ENCODE assay signal across 9 cellular contexts in genomic region chr2:64404002-64404731, GRCh38. TPM values are rescaled to one million over a fixed set of nuclear protein-coding genes. Genes with fewer than 3 reads are reported as not detected.
DNase-seq lines count a peak whose midpoint lies in the region; ATAC-seq and TF ChIP-seq lines count a peak whose summit lies in the region.
"Had no signal": no experiment of that assay in that cellular context is flagged by ENCODE, and none has a peak within 500 bp of the region (broad histone marks: within the 10 kb centered on the region; RNA-seq: fewer than 3 reads in every experiment).

No MANE protein-coding gene starts in this region.

- H3K4me3 Mint-ChIP-seq in nephron progenitor cell: peak overlapping the region; percentile 68
- H3K4me3 Mint-ChIP-seq: central memory CD8-positive, alpha-beta T cell had no signal

- H3K36me3 ChIP-seq in OCI-LY1 (ENCODE audit: insufficient read depth, low read length): no peaks in the 10 kb centered on the region; the same call in 1 of the 2 replicates

- peaks cover 85% of the 10 kb centered on the region for H3K4me1 Mint-ChIP-seq in nephron progenitor cell
- H3K4me1 Mint-ChIP-seq: central memory CD8-positive, alpha-beta T cell had no signal

- H3K9me3 Mint-ChIP-seq in nephron progenitor cell: peaks cover 3% of the 10 kb centered on the region
- H3K9me3 Mint-ChIP-seq: central memory CD8-positive, alpha-beta T cell had no signal

- no peaks in the 10 kb centered on the region for H3K79me2 ChIP-seq in OCI-LY1 (ENCODE audit: insufficient read depth, low read length)

- H3F3A ChIP-seq in OCI-LY1 (ENCODE audit: insufficient read depth, low read length): no peaks in the 10 kb centered on the region

- H4K20me1 ChIP-seq in OCI-LY1 (ENCODE audit: insufficient read depth, low read length): no peaks in the 10 kb centered on the region

- TF ChIP-seq CTCF in OCI-LY1 (IDR thresholded peaks at IDR 0.05; ENCODE audit: low read length) (no peak), nephron progenitor cell (IDR thresholded peaks at IDR 0.05) (no peak), foreskin keratinocyte (conservative IDR thresholded peaks at IDR 0.05) (no peak)

- H3K9me2 ChIP-seq in OCI-LY1 (ENCODE audit: low read depth, low read length): no peaks in the 10 kb centered on the region

- no peak overlapping the region for H3K4me3 ChIP-seq in OCI-LY1 (ENCODE audit: low read depth, low read length, poor library complexity, severe bottlenecking)

- no peaks in the 10 kb centered on the region for H3K36me3 Mint-ChIP-seq in nephron progenitor cell (ENCODE audit: low read depth)

- H3K9me3 ChIP-seq in OCI-LY1 (ENCODE audit: low read length): peaks cover 2% of the 10 kb centered on the region; the same call in 1 of the 2 replicates

- no peak overlapping the region for H2AFZ ChIP-seq in OCI-LY1 (ENCODE audit: low read length)

- H3K27me3 Mint-ChIP-seq in nephron progenitor cell (ENCODE audit: low read depth, poor library complexity): peaks cover 8% of the 10 kb centered on the region

- H3K27me3 ChIP-seq in OCI-LY1 (ENCODE audit: insufficient read depth, low read length): peaks cover 1% of the 10 kb centered on the region
- no peaks in the 10 kb centered on the region for H3K27me3 ChIP-seq in foreskin keratinocyte

- no peak overlapping the region for H3K27ac ChIP-seq in OCI-LY1 (ENCODE audit: low read depth, low read length, poor library complexity, severe bottlenecking)
- H3K27ac ChIP-seq in foreskin keratinocyte: no peak overlapping the region

- ATAC-seq in HG03439 (IDR thresholded peaks at IDR 0.05; ENCODE audit: unreplicated experiment) (no peak), foreskin keratinocyte (no peak)

- H3K4me1 ChIP-seq in OCI-LY1 (ENCODE audit: insufficient read depth, low read length, severe bottlenecking) (peaks cover 10% of the 10 kb centered on the region), foreskin keratinocyte (peaks cover 6% of the 10 kb centered on the region)

- H3K4me2 ChIP-seq in OCI-LY1 (ENCODE audit: low read length): peak overlapping the region; percentile 7; the same call in 1 of the 2 replicates

- peak overlapping the region; percentile 99 for H3K27ac Mint-ChIP-seq in nephron progenitor cell

- DNase-seq in Daoy (ENCODE audit: low read depth): peak; percentile 73
- peak; percentile 95 for DNase-seq in fibroblast of the conjunctiva (ENCODE audit: low read depth)
- peak; percentile 85 for DNase-seq in nephron progenitor cell
- DNase-seq in foreskin keratinocyte: no peak
- DNase-seq in SW480 (ENCODE audit: low spot score): no peak
- no peak for DNase-seq in T-helper 1 cell

- no peak overlapping the region for H3K9ac ChIP-seq in OCI-LY1 (ENCODE audit: low read length)

RNA-seq across cellular contexts. Expression of gene LGALSL, which starts 49.8 kb away (rescaled TPM):
- total RNA-seq in Daoy (2014; rRNA removed; shearing (Covaris generic)): 1.3 and 4.9 TPM in 2 replicates
- total RNA-seq in foreskin keratinocyte: 14.7 and 21.1 TPM in 2 replicates
- 13.6 and 21.5 TPM in 2 replicates for polyA plus RNA-seq in foreskin keratinocyte

Comparison
In these comparisons a context has a peak if more than half of its experiments do, and no peak if none do; other contexts are left out.
1. DNase-seq: peak in Daoy (single experiment), fibroblast of the conjunctiva (single experiment) and nephron progenitor cell (single experiment); none in foreskin keratinocyte (0 of 2), SW480 (single experiment) and T-helper 1 cell (0 of 5).